1 cellular context compared by ENCODE assay signal in the genomic region with DNA sequence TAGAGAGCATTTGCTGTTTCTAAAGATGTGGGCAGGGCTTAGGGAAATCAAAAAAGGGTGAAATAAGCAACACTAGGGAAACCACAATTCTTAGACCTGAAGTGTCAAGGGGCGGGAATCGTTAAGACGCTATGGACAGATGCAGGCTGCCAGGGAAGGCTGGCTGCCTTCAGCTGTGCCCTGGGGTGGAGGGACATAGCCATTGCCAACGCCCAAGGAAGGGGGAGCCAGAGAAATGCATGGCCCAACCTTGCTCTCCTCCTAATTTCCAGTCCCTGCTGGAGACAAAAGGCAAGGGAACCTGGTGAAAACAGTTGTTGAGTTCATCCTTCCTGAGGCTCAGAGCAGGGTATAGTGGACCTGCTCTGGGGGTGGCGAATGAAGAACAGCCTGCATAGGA.
TF ChIP-seq lines count a peak whose summit lies in the region.

No MANE protein-coding gene starts in this region.

TF ChIP-seq in H1, 55 proteins besides CTCF, POLR2A, EP300 and RAD21:
- TF ChIP-seq CBX8 (IDR thresholded peaks at IDR 0.05; ENCODE audit: borderline replicate concordance, low read depth, low read length) (no peak), RXRA (IDR thresholded peaks at IDR 0.05; ENCODE audit: insufficient read depth, low read depth, low read length) (no peak), EZH2 (IDR thresholded peaks at IDR 0.05; ENCODE audit: low read depth, low read length, severe bottlenecking) (no peak), HDAC6 (IDR thresholded peaks at IDR 0.05; ENCODE audit: low read depth, low read length) (no peak), KDM4A (IDR thresholded peaks at IDR 0.05; ENCODE audit: low read depth, low read length, severe bottlenecking) (no peak), RFX5 (IDR thresholded peaks at IDR 0.05; ENCODE audit: borderline replicate concordance, low read depth, low read length) (no peak), TAF1 (IDR thresholded peaks at IDR 0.05; ENCODE audit: low read depth, low read length) (no peak), CHD2 (IDR thresholded peaks at IDR 0.05; ENCODE audit: low read length) (no peak)
TF ChIP-seq in H1: peak in this region for 0.
